In genomic region chr9:129111762-129112151, GRCh38 we compare ENCODE assay signal across 8 cellular contexts. TPM values are rescaled to one million over a fixed set of nuclear protein-coding genes. Genes with fewer than 3 reads are reported as not detected.
DNase-seq lines count a peak whose midpoint lies in the region; ATAC-seq and TF ChIP-seq lines count a peak whose summit lies in the region.

No MANE protein-coding gene starts in this region.

- peaks cover 4% of the 10 kb centered on the region for H3K36me3 Mint-ChIP-seq in activated T-helper 1 cell treated with anti-CD3 and anti-CD28 coated beads, Interleukin-12 subunit alpha, Interleukin-12 subunit beta, Interleukin-2, Interleukin-4 antibody, amounts not matched to agents 30 ng/mL and 10 ng/mL and 1 ng/mL, durations not matched to agents 14 hours and 24 hours and 36 hours (ENCODE audit: low read depth)

- H2AFZ ChIP-seq in neuron (ENCODE audit: low read depth, low read length) = peak overlapping the region; percentile 60

- H3K9me3 ChIP-seq in neuron (ENCODE audit: low read length) = no peaks in the 10 kb centered on the region

- intact Hi-C loops in activated T-helper 1 cell treated with anti-CD3 and anti-CD28 coated beads, Interleukin-12 subunit alpha, Interleukin-12 subunit beta, Interleukin-2, Interleukin-4 antibody, amounts not matched to agents 30 ng/mL and 10 ng/mL and 1 ng/mL, durations not matched to agents 14 hours and 24 hours and 36 hours (cut with micrococcal nuclease) = loop anchor here (1.0 to 2.0 kb wide), 4 partner anchors 20 to 559 kb away; partner anchors contain the start of genes SPOUT1 and SPTAN1

- H3K27ac ChIP-seq in foreskin keratinocyte = peak overlapping the region; percentile 44

- H3K4me1 Mint-ChIP-seq in activated T-helper 1 cell treated with anti-CD3 and anti-CD28 coated beads, Interleukin-12 subunit alpha, Interleukin-12 subunit beta, Interleukin-2, Interleukin-4 antibody, amounts not matched to agents 30 ng/mL and 10 ng/mL and 1 ng/mL, durations not matched to agents 14 hours and 24 hours and 36 hours (ENCODE audit: low read depth) = peaks cover 36% of the 10 kb centered on the region

- H3K4me1 ChIP-seq in foreskin keratinocyte (peaks cover 7% of the 10 kb centered on the region), neuron (ENCODE audit: insufficient read depth, low read length) (peaks cover 19% of the 10 kb centered on the region)

- H3K27me3 Mint-ChIP-seq in activated T-helper 1 cell treated with anti-CD3 and anti-CD28 coated beads, Interleukin-12 subunit alpha, Interleukin-12 subunit beta, Interleukin-2, Interleukin-4 antibody, amounts not matched to agents 30 ng/mL and 10 ng/mL and 1 ng/mL, durations not matched to agents 14 hours and 24 hours and 36 hours (ENCODE audit: insufficient read depth) = no peaks in the 10 kb centered on the region

- H3K27me3 ChIP-seq in foreskin keratinocyte (peaks cover 15% of the 10 kb centered on the region), neuron (ENCODE audit: insufficient read depth, low read length) (no peaks in the 10 kb centered on the region)

- no peak for TF ChIP-seq CTCF in foreskin keratinocyte (conservative IDR thresholded peaks at IDR 0.05)

- peaks cover 6% of the 10 kb centered on the region for H3K36me3 ChIP-seq in neuron (ENCODE audit: insufficient read depth, low read length)

- peak; percentile 7 for ATAC-seq in GM19395 (IDR thresholded peaks at IDR 0.05; ENCODE audit: unreplicated experiment)
- no peak for ATAC-seq in foreskin keratinocyte
- no peak for ATAC-seq in HG03565 (IDR thresholded peaks at IDR 0.05; ENCODE audit: unreplicated experiment)

- peak; percentile 48 for DNase-seq in AG08396 (ENCODE audit: low spot score)
- peak; percentile 37 for DNase-seq in NCI-H2227 treated with DMSO at 0.1 percent for 48 hours (lab: John Stamatoyannopoulos, UW)
- DNase-seq in activated T-helper 1 cell treated with anti-CD3 and anti-CD28 coated beads, Interleukin-12 subunit alpha, Interleukin-12 subunit beta, Interleukin-2, Interleukin-4 antibody, amounts not matched to agents 30 ng/mL and 10 ng/mL and 1 ng/mL, durations not matched to agents 14 hours and 24 hours and 36 hours (ENCODE audit: low spot score) = no peak
- DNase-seq in foreskin keratinocyte = no peak
- no peak for DNase-seq in NCI-H1694 (lab: John Stamatoyannopoulos, UW)

- H3K4me3 Mint-ChIP-seq in activated T-helper 1 cell treated with anti-CD3 and anti-CD28 coated beads, Interleukin-12 subunit alpha, Interleukin-12 subunit beta, Interleukin-2, Interleukin-4 antibody, amounts not matched to agents 30 ng/mL and 10 ng/mL and 1 ng/mL, durations not matched to agents 14 hours and 24 hours and 36 hours = peak overlapping the region; percentile 96

- H3K4me3 ChIP-seq in neuron (ENCODE audit: low read length) = peak overlapping the region; percentile 62

- H3K9me3 Mint-ChIP-seq in activated T-helper 1 cell treated with anti-CD3 and anti-CD28 coated beads, Interleukin-12 subunit alpha, Interleukin-12 subunit beta, Interleukin-2, Interleukin-4 antibody, amounts not matched to agents 30 ng/mL and 10 ng/mL and 1 ng/mL, durations not matched to agents 14 hours and 24 hours and 36 hours = no peaks in the 10 kb centered on the region

- H3K27ac Mint-ChIP-seq in activated T-helper 1 cell treated with anti-CD3 and anti-CD28 coated beads, Interleukin-12 subunit alpha, Interleukin-12 subunit beta, Interleukin-2, Interleukin-4 antibody, amounts not matched to agents 30 ng/mL and 10 ng/mL and 1 ng/mL, durations not matched to agents 14 hours and 24 hours and 36 hours = peak overlapping the region; percentile 93

RNA-seq across cellular contexts. Expression of gene PTPA, which starts 0.5 kb away (rescaled TPM):
- 105 and 114 TPM in 2 replicates for total RNA-seq in activated T-helper 1 cell treated with anti-CD3 and anti-CD28 coated beads, Interleukin-12 subunit alpha, Interleukin-12 subunit beta, Interleukin-2, Interleukin-4 antibody, amounts not matched to agents 30 ng/mL and 10 ng/mL and 1 ng/mL, durations not matched to agents 14 hours and 24 hours and 36 hours
- 106 and 109 TPM in 2 replicates for total RNA-seq in foreskin keratinocyte
- polyA plus RNA-seq in foreskin keratinocyte = 119 and 126 TPM in 2 replicates

RNA-seq across cellular contexts. Expression of gene CRAT, which starts 1.2 kb away (rescaled TPM):
- total RNA-seq in activated T-helper 1 cell treated with anti-CD3 and anti-CD28 coated beads, Interleukin-12 subunit alpha, Interleukin-12 subunit beta, Interleukin-2, Interleukin-4 antibody, amounts not matched to agents 30 ng/mL and 10 ng/mL and 1 ng/mL, durations not matched to agents 14 hours and 24 hours and 36 hours = 9.9 and 10.0 TPM in 2 replicates
- 9.0 and 9.6 TPM in 2 replicates for total RNA-seq in foreskin keratinocyte
- polyA plus RNA-seq in foreskin keratinocyte = 10.1 and 10.9 TPM in 2 replicates

RNA-seq across cellular contexts. Expression of gene DOLPP1, which starts 30.8 kb away (rescaled TPM):
- 28.4 and 30.2 TPM in 2 replicates for total RNA-seq in activated T-helper 1 cell treated with anti-CD3 and anti-CD28 coated beads, Interleukin-12 subunit alpha, Interleukin-12 subunit beta, Interleukin-2, Interleukin-4 antibody, amounts not matched to agents 30 ng/mL and 10 ng/mL and 1 ng/mL, durations not matched to agents 14 hours and 24 hours and 36 hours
- 18.4 and 20.2 TPM in 2 replicates for total RNA-seq in foreskin keratinocyte
- 17.9 and 21.0 TPM in 2 replicates for polyA plus RNA-seq in foreskin keratinocyte

Comparison
In these comparisons a context has a peak if more than half of its experiments do, and no peak if none do; other contexts are left out.
1. DNase-seq: peak in AG08396 (single experiment) and NCI-H2227 treated with DMSO at 0.1 percent for 48 hours (single experiment); none in activated T-helper 1 cell treated with anti-CD3 and anti-CD28 coated beads, Interleukin-12 subunit alpha, Interleukin-12 subunit beta, Interleukin-2, Interleukin-4 antibody, amounts not matched to agents 30 ng/mL and 10 ng/mL and 1 ng/mL, durations not matched to agents 14 hours and 24 hours and 36 hours (single experiment), foreskin keratinocyte (0 of 2) and NCI-H1694 (single experiment).